In genomic region chr13:37319041-37319443, GRCh38 we compare ENCODE assay signal across 19 cellular contexts.
"Had no signal": no experiment of that assay in that cellular context is flagged by ENCODE, and none has a peak within 500 bp of the region (broad histone marks: within the 10 kb centered on the region; RNA-seq: fewer than 3 reads in every experiment).

No MANE protein-coding gene starts in this region.

- H3K36me3 ChIP-seq: esophagus squamous epithelium, gastrocnemius medialis, heart left ventricle, tibial nerve, uterus had no signal

- H3K27me3 ChIP-seq: body of pancreas, esophagus squamous epithelium, gastrocnemius medialis, heart left ventricle, tibial nerve, uterus had no signal

- DNase-seq: activated B cell treated with CpG ODN at 0.5 μM for 24 hours; activated CD4-positive, alpha-beta memory T cell treated with anti-CD3 and anti-CD28 coated beads, Interleukin-2, amount 10 ng/mL, durations not matched to agents 7 days and 5 days; activated CD4-positive, alpha-beta T cell treated with anti-CD3 and anti-CD28 coated beads for 4 hours; activated CD8-positive, alpha-beta memory T cell treated with anti-CD3 and anti-CD28 coated beads, Interleukin-2, amount 10 ng/mL, durations not matched to agents 7 days and 5 days; amygdala; body of pancreas; dermis blood vessel endothelial cell; effector memory CD8-positive, alpha-beta T cell; esophagus squamous epithelium; gastrocnemius medialis; heart left ventricle; mesendoderm; naive thymus-derived CD8-positive, alpha-beta T cell; psoas muscle; right cardiac atrium; uterus had no signal

- H3K4me1 Mint-ChIP-seq: activated B cell treated with CpG ODN at 0.5 μM for 24 hours; activated CD4-positive, alpha-beta memory T cell treated with anti-CD3 and anti-CD28 coated beads, Interleukin-2, amount 10 ng/mL, durations not matched to agents 7 days and 5 days; activated CD8-positive, alpha-beta memory T cell treated with anti-CD3 and anti-CD28 coated beads, Interleukin-2, amount 10 ng/mL, durations not matched to agents 7 days and 5 days; naive thymus-derived CD8-positive, alpha-beta T cell had no signal

- H3K4me3 Mint-ChIP-seq: activated B cell treated with CpG ODN at 0.5 μM for 24 hours; activated CD4-positive, alpha-beta memory T cell treated with anti-CD3 and anti-CD28 coated beads, Interleukin-2, amount 10 ng/mL, durations not matched to agents 7 days and 5 days; activated CD8-positive, alpha-beta memory T cell treated with anti-CD3 and anti-CD28 coated beads, Interleukin-2, amount 10 ng/mL, durations not matched to agents 7 days and 5 days; activated naive CD8-positive, alpha-beta T cell; effector memory CD8-positive, alpha-beta T cell; naive thymus-derived CD8-positive, alpha-beta T cell; stimulated activated naive CD8-positive, alpha-beta T cell treated with anti-CD3 and anti-CD28 coated beads, Interleukin-15, Interleukin-2, amounts not matched to agents 100 ng/mL and 50 ng/mL, for 24 hours had no signal

- ATAC-seq: activated CD8-positive, alpha-beta memory T cell treated with anti-CD3 and anti-CD28 coated beads, Interleukin-2, amount 10 ng/mL, durations not matched to agents 7 days and 5 days; body of pancreas; effector memory CD8-positive, alpha-beta T cell; gastrocnemius medialis; heart left ventricle; naive thymus-derived CD8-positive, alpha-beta T cell; psoas muscle; right cardiac atrium had no signal

- H3K4me3 ChIP-seq: body of pancreas, esophagus squamous epithelium, gastrocnemius medialis, heart left ventricle, psoas muscle, tibial nerve, uterus had no signal

- H3K36me3 Mint-ChIP-seq: activated CD8-positive, alpha-beta memory T cell treated with anti-CD3 and anti-CD28 coated beads, Interleukin-2, amount 10 ng/mL, durations not matched to agents 7 days and 5 days; activated naive CD8-positive, alpha-beta T cell; naive thymus-derived CD8-positive, alpha-beta T cell had no signal

- H3K4me1 ChIP-seq: body of pancreas, esophagus squamous epithelium, gastrocnemius medialis, heart left ventricle, psoas muscle, tibial nerve, uterus had no signal

- H3K9me3 ChIP-seq: body of pancreas, esophagus squamous epithelium, psoas muscle, tibial nerve, uterus had no signal

- H3K27ac Mint-ChIP-seq: activated B cell treated with CpG ODN at 0.5 μM for 24 hours; activated CD4-positive, alpha-beta memory T cell treated with anti-CD3 and anti-CD28 coated beads, Interleukin-2, amount 10 ng/mL, durations not matched to agents 7 days and 5 days; activated CD8-positive, alpha-beta memory T cell treated with anti-CD3 and anti-CD28 coated beads, Interleukin-2, amount 10 ng/mL, durations not matched to agents 7 days and 5 days; activated naive CD8-positive, alpha-beta T cell; effector memory CD8-positive, alpha-beta T cell; naive thymus-derived CD8-positive, alpha-beta T cell; stimulated activated naive CD8-positive, alpha-beta T cell treated with anti-CD3 and anti-CD28 coated beads, Interleukin-15, Interleukin-2, amounts not matched to agents 100 ng/mL and 50 ng/mL, for 24 hours had no signal

- H3K27me3 Mint-ChIP-seq: activated B cell treated with CpG ODN at 0.5 μM for 24 hours; activated CD4-positive, alpha-beta memory T cell treated with anti-CD3 and anti-CD28 coated beads, Interleukin-2, amount 10 ng/mL, durations not matched to agents 7 days and 5 days; activated CD8-positive, alpha-beta memory T cell treated with anti-CD3 and anti-CD28 coated beads, Interleukin-2, amount 10 ng/mL, durations not matched to agents 7 days and 5 days; activated naive CD8-positive, alpha-beta T cell; effector memory CD8-positive, alpha-beta T cell; stimulated activated naive CD8-positive, alpha-beta T cell treated with anti-CD3 and anti-CD28 coated beads, Interleukin-15, Interleukin-2, amounts not matched to agents 100 ng/mL and 50 ng/mL, for 24 hours had no signal

- H3K27ac ChIP-seq: body of pancreas, esophagus squamous epithelium, gastrocnemius medialis, heart left ventricle, psoas muscle, tibial nerve, uterus had no signal
